1 cellular context compared by ENCODE assay signal in genomic region chr18:44771572-44771956, GRCh38.
TF ChIP-seq lines count a peak whose summit lies in the region.

No MANE protein-coding gene starts in this region.

TF ChIP-seq in A549, 52 proteins besides CTCF, POLR2A, EP300 and RAD21 (continued from another document):
- no peak for TF ChIP-seq BCL3 (IDR thresholded peaks at IDR 0.05)
- no peak for TF ChIP-seq ZSCAN20 (CRISPR knock-in tag; IDR thresholded peaks at IDR 0.05)
- no peak for TF ChIP-seq MAZ (IDR thresholded peaks at IDR 0.05; ENCODE audit: borderline replicate concordance, low read depth, low read length)
- TF ChIP-seq HOXB5 (CRISPR knock-in tag; IDR thresholded peaks at IDR 0.05) = no peak
- no peak for TF ChIP-seq CBX8 (IDR thresholded peaks at IDR 0.05)
